ENCODE assay signal across 17 cellular contexts in the genomic region with DNA sequence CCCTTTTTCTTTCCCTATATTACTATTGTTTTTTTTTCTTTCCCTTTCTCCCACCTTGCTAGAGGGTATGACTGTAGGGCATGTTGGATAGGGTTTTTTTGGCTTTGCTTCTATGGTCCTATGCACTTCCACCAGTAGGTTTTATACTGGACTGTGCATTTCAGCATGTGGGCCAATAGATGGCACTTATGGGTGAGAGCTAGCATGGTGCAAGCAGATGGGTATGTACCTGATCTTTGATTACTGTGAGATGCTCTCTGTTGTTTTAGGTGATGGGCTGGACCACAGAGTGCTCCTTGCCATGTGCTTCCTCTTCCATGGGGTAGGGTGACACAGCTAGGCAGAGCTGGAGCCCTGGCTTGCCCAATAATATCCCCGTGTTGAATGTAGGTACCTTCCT.
DNase-seq lines count a peak whose midpoint lies in the region; ATAC-seq and TF ChIP-seq lines count a peak whose summit lies in the region.
"Had no signal": no experiment of that assay in that cellular context is flagged by ENCODE, and none has a peak within 500 bp of the region (broad histone marks: within the 10 kb centered on the region; RNA-seq: fewer than 3 reads in every experiment).

No MANE protein-coding gene starts in this region.

- no peaks in the 10 kb centered on the region for H3K36me3 ChIP-seq in WERI-Rb-1

- DNase-seq in SIG-M5 treated with dmso at 0.1 percent for 504 hours (lab: John Stamatoyannopoulos, UW; ENCODE audit: unreplicated experiment) (peak; percentile 42), SIG-M5 (lab: John Stamatoyannopoulos, UW) (no peak), HFFc6 (no peak), WERI-Rb-1 (peak; percentile 22), osteocyte (ENCODE audit: extremely low spot score, unreplicated experiment) (peak; percentile 36), NCI-H226 (no peak), caudate nucleus (lab: John Stamatoyannopoulos, UW) (no peak)
- DNase-seq: activated naive CD8-positive, alpha-beta T cell treated with anti-CD3 and anti-CD28 coated beads, Interleukin-2, amount 50 U/mL, for 24 hours; central memory CD4-positive, alpha-beta T cell; effector CD4-positive, alpha-beta T cell; left colon; NCI-H1694 treated with DMSO at 0.1 percent for 48 hours; nucleus accumbens; stimulated activated CD4-positive, alpha-beta T cell treated with anti-CD3 and anti-CD28 coated beads, Interleukin-4, amount 100 ng/mL, for 1 hour had no signal

- H3K27me3 ChIP-seq in WERI-Rb-1 (ENCODE audit: insufficient read depth, low read depth, severe bottlenecking): no peaks in the 10 kb centered on the region

- no peaks in the 10 kb centered on the region for H3K4me1 Mint-ChIP-seq in HFFc6 (ENCODE audit: low read depth)
- no peaks in the 10 kb centered on the region for H3K4me1 Mint-ChIP-seq in osteocyte (ENCODE audit: unreplicated experiment)
- H3K4me1 Mint-ChIP-seq: activated naive CD8-positive, alpha-beta T cell treated with anti-CD3 and anti-CD28 coated beads, Interleukin-2, amount 50 U/mL, for 24 hours had no signal

- H3K9me3 Mint-ChIP-seq in HFFc6 (no peaks in the 10 kb centered on the region), osteocyte (ENCODE audit: unreplicated experiment) (no peaks in the 10 kb centered on the region)
- H3K9me3 Mint-ChIP-seq: activated naive CD8-positive, alpha-beta T cell treated with anti-CD3 and anti-CD28 coated beads, Interleukin-2, amount 50 U/mL, for 24 hours had no signal

- H3K27ac Mint-ChIP-seq in HFFc6 (no peak overlapping the region), osteocyte (ENCODE audit: unreplicated experiment) (no peak overlapping the region)
- H3K27ac Mint-ChIP-seq: activated naive CD8-positive, alpha-beta T cell treated with anti-CD3 and anti-CD28 coated beads, Interleukin-2, amount 50 U/mL, for 24 hours had no signal

- H3K27me3 Mint-ChIP-seq in HFFc6 (ENCODE audit: insufficient read depth) (peaks cover 5% of the 10 kb centered on the region; the same call in 1 of the 2 replicates), osteocyte (ENCODE audit: unreplicated experiment) (no peaks in the 10 kb centered on the region)

- H3K9me3 ChIP-seq in WERI-Rb-1 (ENCODE audit: severe bottlenecking): no peaks in the 10 kb centered on the region

- no peak overlapping the region for H3K27ac ChIP-seq in WERI-Rb-1
- no peak overlapping the region for H3K27ac ChIP-seq in caudate nucleus (ENCODE audit: low read depth, low read length)
- H3K27ac ChIP-seq: RWPE1, VCaP had no signal

- TF ChIP-seq CTCF in HFFc6 (IDR thresholded peaks at IDR 0.05) (0 out of 2 replicates have a peak, but pooled peaks have one; percentile 23), WERI-Rb-1 (IDR thresholded peaks at IDR 0.05; ENCODE audit: low read depth, low read length) (peak; percentile 53), osteocyte (IDR thresholded peaks at IDR 0.05) (no peak)

- H3K4me3 Mint-ChIP-seq in HFFc6 (no peak overlapping the region), osteocyte (ENCODE audit: unreplicated experiment) (no peak overlapping the region)
- H3K4me3 Mint-ChIP-seq: activated naive CD8-positive, alpha-beta T cell treated with anti-CD3 and anti-CD28 coated beads, Interleukin-2, amount 50 U/mL, for 24 hours had no signal

- no peak for ATAC-seq in HG03139 (IDR thresholded peaks at IDR 0.05; ENCODE audit: unreplicated experiment)
- ATAC-seq: activated naive CD8-positive, alpha-beta T cell treated with anti-CD3 and anti-CD28 coated beads, Interleukin-2, amount 50 U/mL, for 24 hours; left colon had no signal

- H3K36me3 Mint-ChIP-seq in HFFc6 (ENCODE audit: low read depth) (no peaks in the 10 kb centered on the region), osteocyte (ENCODE audit: unreplicated experiment) (no peaks in the 10 kb centered on the region)

- no peak overlapping the region for H3K4me3 ChIP-seq in WERI-Rb-1 (ENCODE audit: low read depth, low read length)

Comparison
In these comparisons a context has a peak if more than half of its experiments do, and no peak if none do; other contexts are left out.
1. DNase-seq: peak in SIG-M5 treated with dmso at 0.1 percent for 504 hours (single experiment), WERI-Rb-1 (single experiment) and osteocyte (single experiment); none in SIG-M5 (single experiment), HFFc6 (single experiment), NCI-H226 (single experiment) and caudate nucleus (0 of 61).